1 cellular context compared by ENCODE assay signal in the genomic region with DNA sequence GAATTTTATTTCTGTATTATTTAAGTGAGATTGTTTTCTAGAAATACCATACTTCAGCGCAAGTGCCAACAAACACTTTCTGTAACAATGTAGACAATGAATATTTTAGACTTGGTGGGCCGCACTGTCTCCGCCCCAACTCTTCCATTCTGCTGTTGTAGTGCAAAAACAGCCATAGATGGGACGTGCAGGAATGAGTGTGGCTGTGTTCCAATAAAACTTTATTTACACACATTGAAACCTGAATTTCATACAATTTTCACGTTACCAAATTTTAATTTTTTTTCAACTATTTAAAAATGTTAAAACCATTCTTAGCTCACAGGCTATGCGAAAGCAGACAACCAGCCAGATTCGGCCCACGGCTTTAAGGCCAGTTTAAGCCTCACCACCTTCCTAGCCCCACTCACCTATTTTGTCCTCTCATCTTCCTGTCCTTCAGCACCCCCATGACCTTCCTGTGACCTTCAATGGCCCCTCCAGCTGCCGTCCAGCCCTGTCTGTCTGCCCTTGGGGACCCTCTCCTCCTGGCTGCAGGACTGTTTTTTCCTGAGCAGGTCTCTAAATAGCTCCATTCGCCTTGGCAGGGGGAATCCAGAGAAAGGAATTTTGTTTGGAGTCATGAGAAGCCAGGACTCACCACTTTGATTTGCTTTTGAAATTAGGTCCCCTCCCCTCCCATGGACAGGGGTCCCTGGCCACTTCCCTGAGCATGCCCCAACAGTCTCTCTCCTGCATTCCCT.
TF ChIP-seq lines count a peak whose summit lies in the region.

No MANE protein-coding gene starts in this region.

TF ChIP-seq in K562, 482 proteins besides CTCF, POLR2A, EP300 and RAD21:
- TF ChIP-seq SMAD4 (CRISPR knock-in tag; conservative IDR thresholded peaks at IDR 0.05) = no peak
- TF ChIP-seq, protein P1, sequence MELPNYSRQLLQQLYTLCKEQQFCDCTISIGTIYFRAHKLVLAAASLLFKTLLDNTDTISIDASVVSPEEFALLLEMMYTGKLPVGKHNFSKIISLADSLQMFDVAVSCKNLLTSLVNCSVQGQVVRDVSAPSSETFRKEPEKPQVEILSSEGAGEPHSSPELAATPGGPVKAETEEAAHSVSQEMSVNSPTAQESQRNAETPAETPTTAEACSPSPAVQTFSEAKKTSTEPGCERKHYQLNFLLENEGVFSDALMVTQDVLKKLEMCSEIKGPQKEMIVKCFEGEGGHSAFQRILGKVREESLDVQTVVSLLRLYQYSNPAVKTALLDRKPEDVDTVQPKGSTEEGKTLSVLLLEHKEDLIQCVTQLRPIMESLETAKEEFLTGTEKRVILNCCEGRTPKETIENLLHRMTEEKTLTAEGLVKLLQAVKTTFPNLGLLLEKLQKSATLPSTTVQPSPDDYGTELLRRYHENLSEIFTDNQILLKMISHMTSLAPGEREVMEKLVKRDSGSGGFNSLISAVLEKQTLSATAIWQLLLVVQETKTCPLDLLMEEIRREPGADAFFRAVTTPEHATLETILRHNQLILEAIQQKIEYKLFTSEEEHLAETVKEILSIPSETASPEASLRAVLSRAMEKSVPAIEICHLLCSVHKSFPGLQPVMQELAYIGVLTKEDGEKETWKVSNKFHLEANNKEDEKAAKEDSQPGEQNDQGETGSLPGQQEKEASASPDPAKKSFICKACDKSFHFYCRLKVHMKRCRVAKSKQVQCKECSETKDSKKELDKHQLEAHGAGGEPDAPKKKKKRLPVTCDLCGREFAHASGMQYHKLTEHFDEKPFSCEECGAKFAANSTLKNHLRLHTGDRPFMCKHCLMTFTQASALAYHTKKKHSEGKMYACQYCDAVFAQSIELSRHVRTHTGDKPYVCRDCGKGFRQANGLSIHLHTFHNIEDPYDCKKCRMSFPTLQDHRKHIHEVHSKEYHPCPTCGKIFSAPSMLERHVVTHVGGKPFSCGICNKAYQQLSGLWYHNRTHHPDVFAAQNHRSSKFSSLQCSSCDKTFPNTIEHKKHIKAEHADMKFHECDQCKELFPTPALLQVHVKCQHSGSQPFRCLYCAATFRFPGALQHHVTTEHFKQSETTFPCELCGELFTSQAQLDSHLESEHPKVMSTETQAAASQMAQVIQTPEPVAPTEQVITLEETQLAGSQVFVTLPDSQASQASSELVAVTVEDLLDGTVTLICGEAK (IDR thresholded peaks at IDR 0.05) = peak; percentile 90
- TF ChIP-seq, protein P1 (CRISPR knock-in tag; IDR thresholded peaks at IDR 0.05) = peak; percentile 88
